Comparison of ENCODE assay signal across 35 cellular contexts in the genomic region with DNA sequence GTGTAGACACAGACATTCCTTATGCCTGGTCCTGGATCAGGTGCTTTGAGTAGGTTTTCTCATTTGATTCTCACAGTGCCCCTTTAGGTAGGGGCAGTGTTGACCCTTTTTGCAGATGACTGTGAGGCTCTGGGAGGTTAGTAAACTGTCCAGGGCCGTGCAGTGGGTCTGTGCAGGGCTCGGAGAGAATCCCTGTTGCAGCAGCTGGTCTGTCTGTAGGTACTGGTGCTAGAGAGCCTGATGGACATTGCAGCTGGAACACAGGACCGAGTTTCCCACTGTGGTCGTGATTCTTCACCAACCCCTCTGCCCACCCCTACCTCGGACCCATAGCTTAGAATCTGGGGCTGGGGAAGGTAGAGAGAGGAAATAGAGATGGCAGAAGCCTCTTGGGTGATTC. TPM values are rescaled to one million over a fixed set of nuclear protein-coding genes. Genes with fewer than 3 reads are reported as not detected.
A peak's percentile ranks its signal among the peaks of the same experiment; 100 is the strongest.
DNase-seq lines count a peak whose midpoint lies in the region; ATAC-seq and TF ChIP-seq lines count a peak whose summit lies in the region.
"Had no signal": no experiment of that assay in that cellular context is flagged by ENCODE, and none has a peak within 500 bp of the region (broad histone marks: within the 10 kb centered on the region; RNA-seq: fewer than 3 reads in every experiment).

No MANE protein-coding gene starts in this region.

- no peaks in the 10 kb centered on the region; the same call in 1 of the 2 replicates for H4K20me1 ChIP-seq in GM23338 (replicated peaks; ENCODE audit: insufficient read depth)
- no peaks in the 10 kb centered on the region for H4K20me1 ChIP-seq in IMR-90 (ENCODE audit: insufficient read depth, low read length)

- ATAC-seq in natural killer cell treated with Interleukin-12 subunit alpha and Interleukin-12 subunit beta and Interleukin-15 and Interleukin-18, amount 100 ng/mL, for 72 hours: no peak
- ATAC-seq in natural killer cell (no peak), GM23338 (no peak), IMR-90 (ENCODE audit: low read depth) (no peak)
- ATAC-seq in activated CD8-positive, alpha-beta memory T cell treated with anti-CD3 and anti-CD28 coated beads, Interleukin-2, amount 10 ng/mL, durations not matched to agents 7 days and 5 days: no peak
- ATAC-seq in activated CD8-positive, alpha-beta T cell treated with anti-CD3 and anti-CD28 coated beads for 36 hours: no peak
- ATAC-seq: A549; CD8-positive, alpha-beta T cell had no signal

- no peak for TF ChIP-seq RAD21 in IMR-90 (IDR thresholded peaks at IDR 0.05; ENCODE audit: low read length)

- H2BK120ac ChIP-seq in IMR-90 (ENCODE audit: low read depth, low read length): no peak overlapping the region; the same call in 1 of the 2 replicates

- CTCF ChIA-PET in IMR-90 (lab: Yijun Ruan, JAX): no interaction called here
- CTCF ChIA-PET in activated CD8-positive, alpha-beta memory T cell treated with anti-CD3 and anti-CD28 coated beads, Interleukin-2, amount 10 ng/mL, durations not matched to agents 7 days and 5 days (lab: Charles Lee): no interaction called here
- CTCF ChIA-PET in activated CD8-positive, alpha-beta T cell treated with anti-CD3 and anti-CD28 coated beads for 36 hours (lab: Charles Lee): no interaction called here

- TF ChIP-seq POLR2A in IMR-90 (IDR thresholded peaks at IDR 0.05; ENCODE audit: low read depth, low read length): no peak

- no peak overlapping the region for H3K4me3 ChIP-seq in GM23338
- no peak overlapping the region for H3K4me3 ChIP-seq in IMR-90 (ENCODE audit: insufficient read depth, low read depth, low read length)
- H3K4me3 ChIP-seq in coronary artery: no peak overlapping the region
- H3K4me3 ChIP-seq: A549; BLaER1; BLaER1 treated with 17β-estradiol and CSF1 and Interleukin-3, amounts not matched to agents 10 nM and 100 nM had no signal

- no peak overlapping the region; the same call in 1 of the 2 replicates for H3K4ac ChIP-seq in IMR-90 (ENCODE audit: low read depth, low read length)

- TF ChIP-seq CTCF in natural killer cell (IDR thresholded peaks at IDR 0.05) (no peak), GM23338 (conservative IDR thresholded peaks at IDR 0.05; ENCODE audit: low read depth in 2 of 2) (no peak), IMR-90 (conservative IDR thresholded peaks at IDR 0.05; ENCODE audit: low read depth, low read length) (no peak), coronary artery (IDR thresholded peaks at IDR 0.05) (no peak)
- TF ChIP-seq CTCF in activated CD8-positive, alpha-beta T cell treated with anti-CD3 and anti-CD28 coated beads for 36 hours (IDR thresholded peaks at IDR 0.05): no peak

- H3K36me3 ChIP-seq in GM23338 (ENCODE audit: insufficient read depth): no peaks in the 10 kb centered on the region
- H3K36me3 ChIP-seq in IMR-90 (ENCODE audit: control insufficient read depth, insufficient read depth, low read length): no peaks in the 10 kb centered on the region
- H3K36me3 ChIP-seq: BE2C had no signal

- intact Hi-C loops in natural killer cell (cut with micrococcal nuclease): loop anchor here (10.0 kb wide), 1 partner anchor 239 kb away; no protein-coding TSS in a partner anchor
- intact Hi-C loops in IMR-90 (cut with micrococcal nuclease): no loop called here
- intact Hi-C loops in activated CD8-positive, alpha-beta T cell treated with anti-CD3 and anti-CD28 coated beads for 36 hours (cut with micrococcal nuclease): no loop called here

- H3K27ac ChIP-seq in GM23338 (ENCODE audit: low read depth) (no peak overlapping the region), IMR-90 (ENCODE audit: insufficient read depth, low read length) (no peak overlapping the region), coronary artery (no peak overlapping the region)
- H3K27ac ChIP-seq: 22Rv1; A549; BLaER1; BLaER1 treated with 17β-estradiol and CSF1 and Interleukin-3, amounts not matched to agents 10 nM and 100 nM; C4-2B had no signal

- H2AK5ac ChIP-seq in IMR-90 (ENCODE audit: low read depth, low read length): no peak overlapping the region

- H2AK9ac ChIP-seq in IMR-90 (replicated peaks; ENCODE audit: low read depth, low read length, poor library complexity): no peak overlapping the region

- H3K9ac ChIP-seq in IMR-90 (ENCODE audit: low read depth, low read length): no peak overlapping the region
- H3K9ac ChIP-seq: BLaER1 had no signal

- POLR2A ChIA-PET in IMR-90 (lab: Charles Lee; ENCODE audit: unreplicated experiment): no interaction called here
- POLR2A ChIA-PET in activated CD8-positive, alpha-beta T cell treated with anti-CD3 and anti-CD28 coated beads for 36 hours (lab: Charles Lee): no interaction called here

- H3K27me3 Mint-ChIP-seq in natural killer cell treated with Interleukin-12 subunit alpha and Interleukin-12 subunit beta and Interleukin-15 and Interleukin-18, amount 100 ng/mL, for 72 hours: no peaks in the 10 kb centered on the region
- H3K27me3 Mint-ChIP-seq in natural killer cell (ENCODE audit: low read depth in 2 of 2) (no peaks in the 10 kb centered on the region), GM23338 (ENCODE audit: insufficient read depth, low read depth, poor library complexity) (peaks cover 6% of the 10 kb centered on the region)
- no peaks in the 10 kb centered on the region for H3K27me3 Mint-ChIP-seq in activated CD8-positive, alpha-beta memory T cell treated with anti-CD3 and anti-CD28 coated beads, Interleukin-2, amount 10 ng/mL, durations not matched to agents 7 days and 5 days
- H3K27me3 Mint-ChIP-seq in activated CD8-positive, alpha-beta T cell treated with anti-CD3 and anti-CD28 coated beads for 36 hours: no peaks in the 10 kb centered on the region
- H3K27me3 Mint-ChIP-seq: B cell; CD4-positive, alpha-beta memory T cell; CD4-positive, alpha-beta T cell; CD4-positive, CD25-positive, alpha-beta regulatory T cell had no signal

- peaks cover 0 to 5% of the 10 kb centered on the region in 2 donors for H3K4me1 Mint-ChIP-seq in natural killer cell treated with Interleukin-12 subunit alpha and Interleukin-12 subunit beta and Interleukin-15 and Interleukin-18, amount 100 ng/mL, for 72 hours (ENCODE audit: low read depth in 2 of 2)
- H3K4me1 Mint-ChIP-seq in natural killer cell (peaks cover 0 to 11% of the 10 kb centered on the region in 2 donors), GM23338 (peaks cover 28% of the 10 kb centered on the region)
- H3K4me1 Mint-ChIP-seq in activated CD8-positive, alpha-beta memory T cell treated with anti-CD3 and anti-CD28 coated beads, Interleukin-2, amount 10 ng/mL, durations not matched to agents 7 days and 5 days: no peaks in the 10 kb centered on the region
- H3K4me1 Mint-ChIP-seq in activated CD8-positive, alpha-beta T cell treated with anti-CD3 and anti-CD28 coated beads for 36 hours (ENCODE audit: low read depth): no peaks in the 10 kb centered on the region
- H3K4me1 Mint-ChIP-seq: CD14-positive monocyte; CD8-positive, alpha-beta memory T cell had no signal

- WGBS in IMR-90 (ENCODE audit: extremely low coverage in 2 of 2, insufficient read length in 1 of 2), 2 experiments: no CpG with 5 or more reads among the region's 5 CpGs

- H4K8ac ChIP-seq in IMR-90 (ENCODE audit: low read depth in 2 of 2, low read length in 2 of 2): no peak overlapping the region

- peaks cover 3 to 10% of the 10 kb centered on the region in 2 experiments; a peak in 3 of 4 replicates for H3K79me1 ChIP-seq in IMR-90 (ENCODE audit: low read depth in 1 of 2, low read length in 2 of 2)

- in situ Hi-C loops in IMR-90 (cut with MboI; ENCODE audit: low sequenced_read_pairs): loop anchor here (10.0 kb wide), 1 partner anchor 699 kb away; no protein-coding TSS in a partner anchor

- peaks cover 8% of the 10 kb centered on the region for H3K79me2 ChIP-seq in GM23338 (replicated peaks; ENCODE audit: insufficient read depth)

- BruUV-seq in IMR-90 (replicated peaks; lab: Mats Ljungman, UMichigan): no TSS peak

- peaks cover 20% of the 10 kb centered on the region for H3K4me1 ChIP-seq in GM23338 (ENCODE audit: insufficient read depth)
- H3K4me1 ChIP-seq in IMR-90 (ENCODE audit: control insufficient read depth, insufficient read depth, low read length): peaks cover 17% of the 10 kb centered on the region

- H3F3A ChIP-seq in GM23338 (replicated peaks; ENCODE audit: low read depth): no peaks in the 10 kb centered on the region

- H3K4me2 ChIP-seq in GM23338 (no peak overlapping the region), IMR-90 (ENCODE audit: low read depth, low read length) (no peak overlapping the region)
- H3K4me2 ChIP-seq: A549; BLaER1; BLaER1 treated with 17β-estradiol and CSF1 and Interleukin-3, amounts not matched to agents 10 nM and 100 nM had no signal

- H3K9me3 Mint-ChIP-seq in natural killer cell treated with Interleukin-12 subunit alpha and Interleukin-12 subunit beta and Interleukin-15 and Interleukin-18, amount 100 ng/mL, for 72 hours: no peaks in the 10 kb centered on the region
- H3K9me3 Mint-ChIP-seq in natural killer cell (no peaks in the 10 kb centered on the region), GM23338 (no peaks in the 10 kb centered on the region)
- H3K9me3 Mint-ChIP-seq in activated CD8-positive, alpha-beta memory T cell treated with anti-CD3 and anti-CD28 coated beads, Interleukin-2, amount 10 ng/mL, durations not matched to agents 7 days and 5 days (ENCODE audit: low read depth): no peaks in the 10 kb centered on the region
- H3K9me3 Mint-ChIP-seq in activated CD8-positive, alpha-beta T cell treated with anti-CD3 and anti-CD28 coated beads for 36 hours: no peaks in the 10 kb centered on the region
- H3K9me3 Mint-ChIP-seq: CD14-positive monocyte; CD4-positive, alpha-beta T cell; CD4-positive, CD25-positive, alpha-beta regulatory T cell; CD8-positive, alpha-beta memory T cell; CD8-positive, alpha-beta T cell had no signal

- no peaks in the 10 kb centered on the region for H3K27me3 ChIP-seq in GM23338 (ENCODE audit: insufficient read depth)
- H3K27me3 ChIP-seq in IMR-90 (ENCODE audit: control insufficient read depth, insufficient read depth, low read length): no peaks in the 10 kb centered on the region
- H3K27me3 ChIP-seq: BE2C; BLaER1; BLaER1 treated with 17β-estradiol and CSF1 and Interleukin-3, amounts not matched to agents 10 nM and 100 nM had no signal

- no peak overlapping the region for H3K27ac Mint-ChIP-seq in natural killer cell treated with Interleukin-12 subunit alpha and Interleukin-12 subunit beta and Interleukin-15 and Interleukin-18, amount 100 ng/mL, for 72 hours
- H3K27ac Mint-ChIP-seq in natural killer cell (no peak overlapping the region), GM23338 (peak overlapping the region; percentile 40; the same call in 1 of the 2 replicates)
- H3K27ac Mint-ChIP-seq in activated CD8-positive, alpha-beta memory T cell treated with anti-CD3 and anti-CD28 coated beads, Interleukin-2, amount 10 ng/mL, durations not matched to agents 7 days and 5 days: no peak overlapping the region
- H3K27ac Mint-ChIP-seq in activated CD8-positive, alpha-beta T cell treated with anti-CD3 and anti-CD28 coated beads for 36 hours: no peak overlapping the region
- H3K27ac Mint-ChIP-seq: B cell; CD14-positive monocyte; CD4-positive, alpha-beta T cell; CD4-positive, CD25-positive, alpha-beta regulatory T cell; CD8-positive, alpha-beta T cell had no signal

- dilution Hi-C loops in IMR-90 (cut with HindIII; ENCODE audit: low sequenced_read_pairs, unreplicated experiment): no loop called here

- H3K9me3 ChIP-seq in IMR-90 (ENCODE audit: control insufficient read depth, insufficient read depth, low read length): no peaks in the 10 kb centered on the region
- H3K9me3 ChIP-seq: A549; BE2C; BLaER1; BLaER1 treated with 17β-estradiol and CSF1 and Interleukin-3, amounts not matched to agents 10 nM and 100 nM; Caco-2 had no signal

- no peak overlapping the region for H4K5ac ChIP-seq in IMR-90 (ENCODE audit: low read depth, low read length)

- no peaks in the 10 kb centered on the region for H3K9me2 ChIP-seq in GM23338 (ENCODE audit: insufficient read depth)

- no peak overlapping the region for H2BK20ac ChIP-seq in IMR-90 (ENCODE audit: low read depth, low read length)

- no peak overlapping the region for H3K23ac ChIP-seq in IMR-90 (ENCODE audit: low read depth, low read length)

- no peak overlapping the region for H2BK5ac ChIP-seq in IMR-90 (ENCODE audit: low read depth, low read length, poor library complexity, severe bottlenecking)

- H3K56ac ChIP-seq in IMR-90 (ENCODE audit: extremely low read depth, insufficient read depth, low read length): no peak overlapping the region

- H3K9me1 ChIP-seq in IMR-90 (ENCODE audit: insufficient read depth, low read length): peaks cover 10% of the 10 kb centered on the region; the same call in 1 of the 2 replicates

- H3K18ac ChIP-seq in IMR-90 (ENCODE audit: low read depth, low read length): no peak overlapping the region

- H3K36me3 Mint-ChIP-seq in natural killer cell treated with Interleukin-12 subunit alpha and Interleukin-12 subunit beta and Interleukin-15 and Interleukin-18, amount 100 ng/mL, for 72 hours: no peaks in the 10 kb centered on the region
- H3K36me3 Mint-ChIP-seq in natural killer cell (no peaks in the 10 kb centered on the region), GM23338 (ENCODE audit: low read depth) (0 out of 3 replicates have a peak, but pooled peaks cover 3% of the 10 kb centered on the region)
- H3K36me3 Mint-ChIP-seq in activated CD8-positive, alpha-beta memory T cell treated with anti-CD3 and anti-CD28 coated beads, Interleukin-2, amount 10 ng/mL, durations not matched to agents 7 days and 5 days: no peaks in the 10 kb centered on the region
- peaks cover 9% of the 10 kb centered on the region for H3K36me3 Mint-ChIP-seq in activated CD8-positive, alpha-beta T cell treated with anti-CD3 and anti-CD28 coated beads for 36 hours (ENCODE audit: low read depth)
- H3K36me3 Mint-ChIP-seq: CD14-positive monocyte had no signal

- peak overlapping the region; percentile 26; the same call in 1 of the 2 replicates for H4K91ac ChIP-seq in IMR-90 (ENCODE audit: insufficient read depth, low read depth, low read length)

- DNase-seq in natural killer cell treated with Interleukin-12 subunit alpha and Interleukin-12 subunit beta and Interleukin-15 and Interleukin-18, amount 100 ng/mL, for 72 hours (ENCODE audit: low spot score): peak; percentile 5
- DNase-seq in natural killer cell: no peak
- DNase-seq in GM23338 (ENCODE audit: low spot score): no peak
- no peak for DNase-seq in IMR-90
- DNase-seq in coronary artery (ENCODE audit: low spot score): peak; percentile 46
- DNase-seq in activated CD8-positive, alpha-beta memory T cell treated with anti-CD3 and anti-CD28 coated beads, Interleukin-2, amount 10 ng/mL, durations not matched to agents 7 days and 5 days: no peak
- DNase-seq in activated CD8-positive, alpha-beta T cell treated with anti-CD3 and anti-CD28 coated beads for 36 hours: no peak
- DNase-seq in activated CD4-positive, alpha-beta T cell treated with anti-CD3 and anti-CD28 coated beads, Interleukin-2, amount 50 U/mL, for 1 hour: no peak
- DNase-seq: 8988T; ACHN; AML-193; BE2C; C1 segment of cervical spinal cord; Caco-2; Calu3; CD4-positive, alpha-beta memory T cell; CD4-positive, alpha-beta T cell; CD4-positive, CD25-positive, alpha-beta regulatory T cell; CD8-positive, alpha-beta memory T cell; CD8-positive, alpha-beta T cell; COR-L47; DMS 273 treated with DMSO at 0.1 percent for 48 hours; DMS153; DMS53; DMS79; DMS79 treated with DMSO at 0.1 percent for 48 hours; DND-41; EL had no signal

- no peak overlapping the region for H3K4me3 Mint-ChIP-seq in natural killer cell treated with Interleukin-12 subunit alpha and Interleukin-12 subunit beta and Interleukin-15 and Interleukin-18, amount 100 ng/mL, for 72 hours
- no peak overlapping the region for H3K4me3 Mint-ChIP-seq in natural killer cell
- H3K4me3 Mint-ChIP-seq in GM23338: no peak overlapping the region
- H3K4me3 Mint-ChIP-seq in activated CD8-positive, alpha-beta memory T cell treated with anti-CD3 and anti-CD28 coated beads, Interleukin-2, amount 10 ng/mL, durations not matched to agents 7 days and 5 days: no peak overlapping the region
- no peak overlapping the region for H3K4me3 Mint-ChIP-seq in activated CD8-positive, alpha-beta T cell treated with anti-CD3 and anti-CD28 coated beads for 36 hours
- H3K4me3 Mint-ChIP-seq: B cell; CD14-positive monocyte; CD4-positive, alpha-beta memory T cell; CD4-positive, alpha-beta T cell; CD4-positive, CD25-positive, alpha-beta regulatory T cell; CD8-positive, alpha-beta memory T cell; CD8-positive, alpha-beta T cell had no signal

- H3K14ac ChIP-seq in IMR-90 (replicated peaks; ENCODE audit: low read depth, low read length): no peak overlapping the region

- H2AFZ ChIP-seq in GM23338: no peak overlapping the region
- no peak overlapping the region for H2AFZ ChIP-seq in IMR-90 (replicated peaks; ENCODE audit: low read length, poor library complexity)

- no peak overlapping the region for H2BK15ac ChIP-seq in IMR-90 (ENCODE audit: low read depth, low read length)

RNA-seq across cellular contexts. Expression of gene CHCHD6, which starts 51.8 kb away (rescaled TPM):
- total RNA-seq in natural killer cell treated with Interleukin-12 subunit alpha and Interleukin-12 subunit beta and Interleukin-15 and Interleukin-18, amount 100 ng/mL, for 72 hours: 10 to 100 TPM in 1 of 2 donors, 1 to 10 TPM in 1; 8.0 to 13.3 TPM
- total RNA-seq in natural killer cell (1 to 10 TPM; 5.3 to 9.9 (median 8.3) TPM), IMR-90 (2012; rRNA removed) (18.8 and 20.6 TPM in 2 replicates)
- 27.1 and 28.8 TPM in 2 replicates for total RNA-seq in GM23338 (2014; rRNA removed; shearing (Covaris generic))
- polyA plus RNA-seq in GM23338 (2016; fragmentation: Nextera tagmentation; extraction: Ambion mirVana) (42.9 and 43.0 TPM in 2 replicates), IMR-90 (2012; rRNA removed) (28.9 and 29.1 TPM in 2 replicates)
- 30.9 and 33.9 TPM in 2 replicates for polyA plus RNA-seq in IMR-90 (2012; cell fraction: cytosol; rRNA removed)
- 15.3 and 19.0 TPM in 2 replicates for polyA plus RNA-seq in IMR-90 (2012; cell fraction: nucleus; rRNA removed; ENCODE audit: low replicate concordance)
- 1 to 10 TPM; 7.7 to 9.0 TPM for total RNA-seq in activated CD8-positive, alpha-beta memory T cell treated with anti-CD3 and anti-CD28 coated beads, Interleukin-2, amount 10 ng/mL, durations not matched to agents 7 days and 5 days
- total RNA-seq in activated CD8-positive, alpha-beta T cell treated with anti-CD3 and anti-CD28 coated beads for 36 hours: 10 to 100 TPM; 16.6 to 21.2 TPM

Comparison
In these comparisons a context has a peak if more than half of its experiments do, and no peak if none do; other contexts are left out.
1. DNase-seq: peak in natural killer cell treated with Interleukin-12 subunit alpha and Interleukin-12 subunit beta and Interleukin-15 and Interleukin-18, amount 100 ng/mL, for 72 hours (single experiment) and coronary artery (single experiment); none in natural killer cell (single experiment), GM23338 (single experiment), IMR-90 (single experiment), activated CD8-positive, alpha-beta memory T cell treated with anti-CD3 and anti-CD28 coated beads, Interleukin-2, amount 10 ng/mL, durations not matched to agents 7 days and 5 days (single experiment), activated CD8-positive, alpha-beta T cell treated with anti-CD3 and anti-CD28 coated beads for 36 hours (single experiment) and activated CD4-positive, alpha-beta T cell treated with anti-CD3 and anti-CD28 coated beads, Interleukin-2, amount 50 U/mL, for 1 hour (single experiment).